9 cellular contexts compared by ENCODE assay signal in genomic region chr17:78151514-78152008, GRCh38. TPM values are rescaled to one million over a fixed set of nuclear protein-coding genes. Genes with fewer than 3 reads are reported as not detected.
DNase-seq lines count a peak whose midpoint lies in the region; ATAC-seq and TF ChIP-seq lines count a peak whose summit lies in the region.
"Had no signal": no experiment of that assay in that cellular context is flagged by ENCODE, and none has a peak within 500 bp of the region (broad histone marks: within the 10 kb centered on the region; RNA-seq: fewer than 3 reads in every experiment).

No MANE protein-coding gene starts in this region.

- TF ChIP-seq CTCF in Calu3 (IDR thresholded peaks at IDR 0.05; ENCODE audit: unreplicated experiment) (no peak), astrocyte of the cerebellum (IDR thresholded peaks at IDR 0.05; ENCODE audit: low read depth, low read length, missing control alignments) (no peak)

- H3K9me3 Mint-ChIP-seq in Calu3 (ENCODE audit: low read depth, unreplicated experiment): no peaks in the 10 kb centered on the region
- H3K9me3 Mint-ChIP-seq: activated CD4-positive, alpha-beta memory T cell treated with anti-CD3 and anti-CD28 coated beads, Interleukin-2, amount 10 ng/mL, durations not matched to agents 7 days and 5 days had no signal

- H3K4me1 Mint-ChIP-seq in Calu3 (ENCODE audit: low read depth, unreplicated experiment): peaks cover 39% of the 10 kb centered on the region

- in situ Hi-C loops in astrocyte of the cerebellum (cut with HindIII; ENCODE audit: low sequenced_read_pairs): no loop called here

- H3K36me3 ChIP-seq in mesodermal cell (ENCODE audit: control insufficient read depth, insufficient read depth, low read length): no peaks in the 10 kb centered on the region
- H3K36me3 ChIP-seq: BLaER1 treated with 17β-estradiol and CSF1 and Interleukin-3, amounts not matched to agents 10 nM and 100 nM had no signal

- ATAC-seq in GM18909 (IDR thresholded peaks at IDR 0.05; ENCODE audit: poor library complexity, unreplicated experiment): no peak
- ATAC-seq: sciatic nerve had no signal

- intact Hi-C loops in Calu3 (cut with micrococcal nuclease; ENCODE audit: unreplicated experiment): no loop called here

- no TSS peak for BruUV-seq in Calu3 (replicated peaks; lab: Mats Ljungman, UMichigan)

- no peaks in the 10 kb centered on the region for H3K27me3 Mint-ChIP-seq in Calu3 (ENCODE audit: unreplicated experiment)
- H3K27me3 Mint-ChIP-seq: activated CD4-positive, alpha-beta memory T cell treated with anti-CD3 and anti-CD28 coated beads, Interleukin-2, amount 10 ng/mL, durations not matched to agents 7 days and 5 days had no signal

- DNase-seq in Calu3 (peak; percentile 69), astrocyte of the cerebellum (ENCODE audit: low read depth) (peak; percentile 15), NCI-H1436 (lab: John Stamatoyannopoulos, UW) (no peak), OCI-M2 (lab: John Stamatoyannopoulos, UW; ENCODE audit: unreplicated experiment) (no peak)
- DNase-seq: activated CD4-positive, alpha-beta memory T cell treated with anti-CD3 and anti-CD28 coated beads, Interleukin-2, amount 10 ng/mL, durations not matched to agents 7 days and 5 days had no signal

- H3K9me3 ChIP-seq in mesodermal cell (ENCODE audit: control insufficient read depth, low read length): no peaks in the 10 kb centered on the region
- H3K9me3 ChIP-seq: BLaER1 treated with 17β-estradiol and CSF1 and Interleukin-3, amounts not matched to agents 10 nM and 100 nM had no signal

- H3K4me1 ChIP-seq in mesodermal cell (ENCODE audit: control insufficient read depth, insufficient read depth, low read length, poor library complexity, severe bottlenecking): peaks cover 12% of the 10 kb centered on the region

- H3K27ac ChIP-seq in mesodermal cell (ENCODE audit: low read depth, low read length, severe bottlenecking): peak overlapping the region; percentile 64
- H3K27ac ChIP-seq: BLaER1 treated with 17β-estradiol and CSF1 and Interleukin-3, amounts not matched to agents 10 nM and 100 nM had no signal

- no peak overlapping the region for H3K4me3 Mint-ChIP-seq in Calu3 (ENCODE audit: low read depth, unreplicated experiment)
- H3K4me3 Mint-ChIP-seq: activated CD4-positive, alpha-beta memory T cell treated with anti-CD3 and anti-CD28 coated beads, Interleukin-2, amount 10 ng/mL, durations not matched to agents 7 days and 5 days had no signal

- H3K4me3 ChIP-seq in astrocyte of the cerebellum (ENCODE audit: low read depth, low read length) (no peak overlapping the region), mesodermal cell (ENCODE audit: extremely low read depth, insufficient read depth, low read length, poor library complexity, severe bottlenecking) (no peak overlapping the region)
- H3K4me3 ChIP-seq: BLaER1 treated with 17β-estradiol and CSF1 and Interleukin-3, amounts not matched to agents 10 nM and 100 nM had no signal

- peaks cover 5% of the 10 kb centered on the region for H3K36me3 Mint-ChIP-seq in Calu3 (ENCODE audit: insufficient read depth, unreplicated experiment)

- 90 to 96% methylated on average over 5 to 6 of the region's 7 CpGs for WGBS in mesodermal cell (ENCODE audit: insufficient coverage in 2 of 2), 2 experiments

- H3K27ac Mint-ChIP-seq in Calu3 (ENCODE audit: unreplicated experiment): no peak overlapping the region
- H3K27ac Mint-ChIP-seq: activated CD4-positive, alpha-beta memory T cell treated with anti-CD3 and anti-CD28 coated beads, Interleukin-2, amount 10 ng/mL, durations not matched to agents 7 days and 5 days had no signal

- CTCF ChIA-PET in Calu3 (lab: Charles Lee): interaction anchor here (0.5 to 1.2 kb wide), 5 partner anchors 10 to 73 kb away, joined by 3 to 7 read pairs (median 5); no protein-coding TSS in a partner anchor

RNA-seq across cellular contexts. Expression of gene C17orf99, which starts 5.4 kb away (rescaled TPM):
- total RNA-seq in Calu3 (2022): not detected in 2 replicates
- not detected for polyA plus RNA-seq in mesodermal cell (2013, experiment 1 of 2)
- not detected for polyA plus RNA-seq in mesodermal cell (2013, experiment 2 of 2)
- total RNA-seq: activated CD4-positive, alpha-beta memory T cell treated with anti-CD3 and anti-CD28 coated beads, Interleukin-2, amount 10 ng/mL, durations not matched to agents 7 days and 5 days had no signal

RNA-seq across cellular contexts. Expression of gene SYNGR2, which starts 16.8 kb away (rescaled TPM):
- 204 and 229 TPM in 2 replicates for total RNA-seq in Calu3 (2022)
- 42.5 TPM for polyA plus RNA-seq in mesodermal cell (2013, experiment 1 of 2)
- polyA plus RNA-seq in mesodermal cell (2013, experiment 2 of 2): 31.4 TPM

RNA-seq across cellular contexts. Expression of gene TMC8, which starts 21.0 kb away (rescaled TPM):
- 1.1 and 2.1 TPM in 2 replicates for total RNA-seq in Calu3 (2022)
- 8.0 TPM for polyA plus RNA-seq in mesodermal cell (2013, experiment 1 of 2)
- 5.5 TPM for polyA plus RNA-seq in mesodermal cell (2013, experiment 2 of 2)

RNA-seq across cellular contexts. Expression of gene TMC6, which starts 23.0 kb away (rescaled TPM):
- total RNA-seq in Calu3 (2022): 116 and 133 TPM in 2 replicates
- polyA plus RNA-seq in mesodermal cell (2013, experiment 1 of 2): 149 TPM
- polyA plus RNA-seq in mesodermal cell (2013, experiment 2 of 2): 113 TPM

RNA-seq across cellular contexts. Expression of gene TK1, which starts 35.3 kb away (rescaled TPM):
- total RNA-seq in Calu3 (2022): 89.7 and 95.3 TPM in 2 replicates
- 52.8 TPM for polyA plus RNA-seq in mesodermal cell (2013, experiment 1 of 2)
- 44.5 TPM for polyA plus RNA-seq in mesodermal cell (2013, experiment 2 of 2)

Comparison
In these comparisons a context has a peak if more than half of its experiments do, and no peak if none do; other contexts are left out.
1. DNase-seq: peak in Calu3 (single experiment) and astrocyte of the cerebellum (single experiment); none in NCI-H1436 (single experiment) and OCI-M2 (single experiment).